In genomic region chr17:59962739-59963318, GRCh38 we compare ENCODE assay signal across 10 cellular contexts. TPM values are rescaled to one million over a fixed set of nuclear protein-coding genes. Genes with fewer than 3 reads are reported as not detected.
DNase-seq lines count a peak whose midpoint lies in the region; ATAC-seq and TF ChIP-seq lines count a peak whose summit lies in the region.
"Had no signal": no experiment of that assay in that cellular context is flagged by ENCODE, and none has a peak within 500 bp of the region (broad histone marks: within the 10 kb centered on the region; RNA-seq: fewer than 3 reads in every experiment).

No MANE protein-coding gene starts in this region.

- no peak overlapping the region for H3K27ac ChIP-seq in breast epithelium

- H3K9me3 Mint-ChIP-seq in MCF 10A (ENCODE audit: unreplicated experiment) = no peaks in the 10 kb centered on the region
- no peaks in the 10 kb centered on the region for H3K9me3 Mint-ChIP-seq in activated CD8-positive, alpha-beta T cell treated with anti-CD3 and anti-CD28 coated beads for 36 hours
- H3K9me3 Mint-ChIP-seq in mesothelial cell of epicardium = no peaks in the 10 kb centered on the region
- H3K9me3 Mint-ChIP-seq in type B pancreatic cell = no peaks in the 10 kb centered on the region

- no TSS peak for BruUV-seq in MCF 10A (replicated peaks; lab: Mats Ljungman, UMichigan)

- no peaks in the 10 kb centered on the region for H3K9me3 ChIP-seq in breast epithelium

- POLR2A ChIA-PET in MCF 10A (lab: Yijun Ruan, JAX) = interaction anchor here (0.7 to 3.1 kb wide), 5 partner anchors 11 to 1559 kb away, joined by 3 to 15 read pairs (median 7); partner anchors contain the start of genes RPS6KB1 and TUBD1
- POLR2A ChIA-PET in activated CD8-positive, alpha-beta T cell treated with anti-CD3 and anti-CD28 coated beads for 36 hours (lab: Charles Lee) = interaction anchor here (0.7 to 1.0 kb wide), 2 partner anchors 116 to 137 kb away, joined by 3 read pairs; no protein-coding TSS in a partner anchor

- no peak for DNase-seq in MCF 10A (ENCODE audit: unreplicated experiment)
- DNase-seq in breast epithelium (ENCODE audit: low spot score in 2 of 2) = no peak
- no peak for DNase-seq in activated CD8-positive, alpha-beta T cell treated with anti-CD3 and anti-CD28 coated beads for 36 hours
- no peak for DNase-seq in mesothelial cell of epicardium (ENCODE audit: low spot score in 2 of 2, unreplicated experiment in 2 of 2)
- DNase-seq in type B pancreatic cell (ENCODE audit: extremely low spot score, unreplicated experiment) = no peak
- DNase-seq in superior temporal gyrus (ENCODE audit: extremely low spot score) = no peak
- DNase-seq in globus pallidus (ENCODE audit: low spot score) = no peak
- no peak for DNase-seq in NOMO-1 treated with dmso at 0.1 percent for 144 hours (lab: John Stamatoyannopoulos, UW; ENCODE audit: unreplicated experiment)
- DNase-seq: effector CD4-positive, alpha-beta T cell; nucleus accumbens had no signal

- H3K4me1 ChIP-seq in breast epithelium = no peaks in the 10 kb centered on the region

- TF ChIP-seq POLR2A in breast epithelium (IDR thresholded peaks at IDR 0.05) = no peak

- peaks cover 38% of the 10 kb centered on the region for H3K36me3 Mint-ChIP-seq in MCF 10A (ENCODE audit: insufficient read depth, unreplicated experiment)
- peaks cover 12% of the 10 kb centered on the region for H3K36me3 Mint-ChIP-seq in activated CD8-positive, alpha-beta T cell treated with anti-CD3 and anti-CD28 coated beads for 36 hours (ENCODE audit: low read depth)
- H3K36me3 Mint-ChIP-seq in mesothelial cell of epicardium = peaks cover 12% of the 10 kb centered on the region
- H3K36me3 Mint-ChIP-seq in type B pancreatic cell = peaks cover 10% of the 10 kb centered on the region

- TF ChIP-seq CTCF in MCF 10A (IDR thresholded peaks at IDR 0.05; ENCODE audit: unreplicated experiment) (no peak), breast epithelium (IDR thresholded peaks at IDR 0.05) (no peak), mesothelial cell of epicardium (IDR thresholded peaks at IDR 0.05; ENCODE audit: unreplicated experiment) (no peak), type B pancreatic cell (conservative IDR thresholded peaks at IDR 0.05) (no peak)
- no peak for TF ChIP-seq CTCF in activated CD8-positive, alpha-beta T cell treated with anti-CD3 and anti-CD28 coated beads for 36 hours (IDR thresholded peaks at IDR 0.05)

- no peaks in the 10 kb centered on the region for H3K27me3 ChIP-seq in breast epithelium

- intact Hi-C loops in MCF 10A (cut with micrococcal nuclease) (no loop called here), breast epithelium (cut with DNase I; ENCODE audit: low total_unique reads) (no loop called here)
- intact Hi-C loops in activated CD8-positive, alpha-beta T cell treated with anti-CD3 and anti-CD28 coated beads for 36 hours (cut with micrococcal nuclease) = no loop called here

- H3K4me3 Mint-ChIP-seq in MCF 10A (ENCODE audit: unreplicated experiment) (peak overlapping the region; percentile 92), mesothelial cell of epicardium (peak overlapping the region; percentile 85), type B pancreatic cell (peak overlapping the region; percentile 90)
- peak overlapping the region; percentile 79 for H3K4me3 Mint-ChIP-seq in activated CD8-positive, alpha-beta T cell treated with anti-CD3 and anti-CD28 coated beads for 36 hours

- CTCF ChIA-PET in MCF 10A (lab: Yijun Ruan, JAX) = interaction anchor here (0.9 kb wide), 1 partner anchor 74 kb away, joined by 3 read pairs; no protein-coding TSS in a partner anchor
- CTCF ChIA-PET in activated CD8-positive, alpha-beta T cell treated with anti-CD3 and anti-CD28 coated beads for 36 hours (lab: Charles Lee) = interaction anchor here (1.2 to 1.4 kb wide), 3 partner anchors 19 to 215 kb away, joined by 3 to 4 read pairs (median 3); no protein-coding TSS in a partner anchor

- peak overlapping the region in 1 of 3 donors; percentile 97 for H3K4me3 ChIP-seq in breast epithelium

- H3K4me1 Mint-ChIP-seq in MCF 10A (ENCODE audit: insufficient read depth, unreplicated experiment) = peaks cover 11% of the 10 kb centered on the region
- peaks cover 26% of the 10 kb centered on the region for H3K4me1 Mint-ChIP-seq in activated CD8-positive, alpha-beta T cell treated with anti-CD3 and anti-CD28 coated beads for 36 hours (ENCODE audit: low read depth)
- peaks cover 16% of the 10 kb centered on the region for H3K4me1 Mint-ChIP-seq in mesothelial cell of epicardium
- peaks cover 16% of the 10 kb centered on the region for H3K4me1 Mint-ChIP-seq in type B pancreatic cell (ENCODE audit: unreplicated experiment)

- H3K36me3 ChIP-seq in breast epithelium = no peaks in the 10 kb centered on the region

- no peaks in the 10 kb centered on the region for H3K27me3 Mint-ChIP-seq in MCF 10A (ENCODE audit: insufficient read depth, unreplicated experiment)
- H3K27me3 Mint-ChIP-seq in activated CD8-positive, alpha-beta T cell treated with anti-CD3 and anti-CD28 coated beads for 36 hours = no peaks in the 10 kb centered on the region
- peaks cover 1% of the 10 kb centered on the region for H3K27me3 Mint-ChIP-seq in mesothelial cell of epicardium (ENCODE audit: low read depth)
- H3K27me3 Mint-ChIP-seq in type B pancreatic cell = peaks cover under 1% of the 10 kb centered on the region

- ATAC-seq in activated CD8-positive, alpha-beta T cell treated with anti-CD3 and anti-CD28 coated beads for 36 hours = no peak

- no peak overlapping the region for H3K27ac Mint-ChIP-seq in MCF 10A (ENCODE audit: low read depth, unreplicated experiment)
- H3K27ac Mint-ChIP-seq in activated CD8-positive, alpha-beta T cell treated with anti-CD3 and anti-CD28 coated beads for 36 hours = peak overlapping the region; percentile 34
- no peak overlapping the region for H3K27ac Mint-ChIP-seq in mesothelial cell of epicardium
- no peak overlapping the region for H3K27ac Mint-ChIP-seq in type B pancreatic cell

RNA-seq across cellular contexts. Expression of gene RNFT1, which starts 1.7 kb away (rescaled TPM):
- total RNA-seq in MCF 10A (2022) = 16.7 and 18.9 TPM in 2 replicates
- 10 to 100 TPM; 24.0 to 30.4 (median 25.6) TPM for total RNA-seq in breast epithelium
- total RNA-seq in activated CD8-positive, alpha-beta T cell treated with anti-CD3 and anti-CD28 coated beads for 36 hours = 10 to 100 TPM; 20.7 to 23.7 TPM
- total RNA-seq in mesothelial cell of epicardium = 18.5 to 21.6 TPM (median 20.4 TPM) in 3 replicates
- 19.9 and 27.4 TPM in 2 replicates for total RNA-seq in type B pancreatic cell (ENCODE audit: low replicate concordance)
